Comparison of ENCODE assay signal across 1 cellular context in the genomic region with DNA sequence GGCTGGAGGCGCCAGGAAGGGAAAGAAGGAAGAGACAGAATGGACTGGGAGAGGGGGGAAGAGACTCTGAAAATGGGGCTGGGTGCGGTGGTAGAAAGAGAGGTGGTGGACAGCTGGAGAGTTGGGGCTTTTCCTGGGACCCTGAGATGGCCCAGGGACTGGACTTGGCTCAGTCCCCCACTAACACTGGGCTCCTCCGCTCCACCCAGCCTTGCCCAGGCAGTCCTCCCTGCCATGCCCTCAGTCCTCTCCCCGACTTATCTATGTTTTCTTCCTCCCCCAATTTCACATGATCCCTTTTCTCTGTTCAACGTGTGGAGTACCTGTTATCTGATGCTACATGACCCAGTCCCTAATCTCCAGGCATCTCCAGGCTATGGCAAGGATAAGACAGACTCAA.
TF ChIP-seq lines count a peak whose summit lies in the region.

No MANE protein-coding gene starts in this region.

TF ChIP-seq in SK-N-SH treated with all-trans-retinoic acid at 6 μM for 48 hours, 23 proteins besides CTCF, POLR2A, EP300 and RAD21 (continued from another document):
- TF ChIP-seq, protein P1, sequence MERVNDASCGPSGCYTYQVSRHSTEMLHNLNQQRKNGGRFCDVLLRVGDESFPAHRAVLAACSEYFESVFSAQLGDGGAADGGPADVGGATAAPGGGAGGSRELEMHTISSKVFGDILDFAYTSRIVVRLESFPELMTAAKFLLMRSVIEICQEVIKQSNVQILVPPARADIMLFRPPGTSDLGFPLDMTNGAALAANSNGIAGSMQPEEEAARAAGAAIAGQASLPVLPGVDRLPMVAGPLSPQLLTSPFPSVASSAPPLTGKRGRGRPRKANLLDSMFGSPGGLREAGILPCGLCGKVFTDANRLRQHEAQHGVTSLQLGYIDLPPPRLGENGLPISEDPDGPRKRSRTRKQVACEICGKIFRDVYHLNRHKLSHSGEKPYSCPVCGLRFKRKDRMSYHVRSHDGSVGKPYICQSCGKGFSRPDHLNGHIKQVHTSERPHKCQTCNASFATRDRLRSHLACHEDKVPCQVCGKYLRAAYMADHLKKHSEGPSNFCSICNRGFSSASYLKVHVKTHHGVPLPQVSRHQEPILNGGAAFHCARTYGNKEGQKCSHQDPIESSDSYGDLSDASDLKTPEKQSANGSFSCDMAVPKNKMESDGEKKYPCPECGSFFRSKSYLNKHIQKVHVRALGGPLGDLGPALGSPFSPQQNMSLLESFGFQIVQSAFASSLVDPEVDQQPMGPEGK (CRISPR knock-in tag; IDR thresholded peaks at IDR 0.05; ENCODE audit: borderline replicate concordance) = no peak
- TF ChIP-seq SNAI2 (CRISPR knock-in tag; IDR thresholded peaks at IDR 0.05) = no peak
